ENCODE assay signal across 2 cellular contexts in genomic region chr5:112396430-112396829, GRCh38.
TF ChIP-seq lines count a peak whose summit lies in the region.

No MANE protein-coding gene starts in this region.

TF ChIP-seq in liver, 16 proteins besides CTCF, POLR2A, EP300 and RAD21 (continued from another document):
- TF ChIP-seq REST (IDR thresholded peaks at IDR 0.05) (no peak), NR2F2 (IDR thresholded peaks at IDR 0.05) (no peak), ATF3 (IDR thresholded peaks at IDR 0.05) (no peak), ZBTB33 (IDR thresholded peaks at IDR 0.05) (no peak), GABPA (IDR thresholded peaks at IDR 0.05 in 1 of 2, conservative IDR thresholded peaks at IDR 0.05 in 1 of 2) (no peak), HNF4A (conservative IDR thresholded peaks at IDR 0.05) (peak; percentile 62 to 87), RXRA (IDR thresholded peaks at IDR 0.05) (peak; percentile 6 to 24), FOXA2 (IDR thresholded peaks at IDR 0.05) (no peak), SP1 (IDR thresholded peaks at IDR 0.05) (peak; percentile 51), FOXA1 (IDR thresholded peaks at IDR 0.05) (no peak), JUND (IDR thresholded peaks at IDR 0.05) (no peak), HNF4G (IDR thresholded peaks at IDR 0.05) (no peak), YY1 (IDR thresholded peaks at IDR 0.05) (no peak), EGR1 (IDR thresholded peaks at IDR 0.05; ENCODE audit: low read depth in 2 of 2) (no peak)

TF ChIP-seq in HepG2, 621 proteins besides CTCF, POLR2A, EP300 and RAD21 (continued from another document):
- TF ChIP-seq GLI4 (CRISPR knock-in tag; IDR thresholded peaks at IDR 0.05; ENCODE audit: borderline replicate concordance) (no peak), ZNF713 (CRISPR knock-in tag; IDR thresholded peaks at IDR 0.05) (no peak), PRMT3 (CRISPR knock-in tag; IDR thresholded peaks at IDR 0.05; ENCODE audit: borderline replicate concordance, low read depth) (no peak), HOXD1 (CRISPR knock-in tag; IDR thresholded peaks at IDR 0.05) (no peak), RCOR2 (CRISPR knock-in tag; IDR thresholded peaks at IDR 0.05) (no peak), ZMYM2 (CRISPR knock-in tag; IDR thresholded peaks at IDR 0.05) (no peak), MTF2 (CRISPR knock-in tag; IDR thresholded peaks at IDR 0.05; ENCODE audit: borderline replicate concordance) (no peak), SALL2 (CRISPR knock-in tag; IDR thresholded peaks at IDR 0.05) (no peak), CCDC6 (CRISPR knock-in tag; IDR thresholded peaks at IDR 0.05) (no peak), ZNF431 (CRISPR knock-in tag; IDR thresholded peaks at IDR 0.05; ENCODE audit: borderline replicate concordance, low read depth) (no peak), GABPB1 (CRISPR knock-in tag; IDR thresholded peaks at IDR 0.05) (no peak), ZMAT5 (CRISPR knock-in tag; IDR thresholded peaks at IDR 0.05; ENCODE audit: borderline replicate concordance, low read depth) (no peak)
